ENCODE assay signal across 7 cellular contexts in the genomic region with DNA sequence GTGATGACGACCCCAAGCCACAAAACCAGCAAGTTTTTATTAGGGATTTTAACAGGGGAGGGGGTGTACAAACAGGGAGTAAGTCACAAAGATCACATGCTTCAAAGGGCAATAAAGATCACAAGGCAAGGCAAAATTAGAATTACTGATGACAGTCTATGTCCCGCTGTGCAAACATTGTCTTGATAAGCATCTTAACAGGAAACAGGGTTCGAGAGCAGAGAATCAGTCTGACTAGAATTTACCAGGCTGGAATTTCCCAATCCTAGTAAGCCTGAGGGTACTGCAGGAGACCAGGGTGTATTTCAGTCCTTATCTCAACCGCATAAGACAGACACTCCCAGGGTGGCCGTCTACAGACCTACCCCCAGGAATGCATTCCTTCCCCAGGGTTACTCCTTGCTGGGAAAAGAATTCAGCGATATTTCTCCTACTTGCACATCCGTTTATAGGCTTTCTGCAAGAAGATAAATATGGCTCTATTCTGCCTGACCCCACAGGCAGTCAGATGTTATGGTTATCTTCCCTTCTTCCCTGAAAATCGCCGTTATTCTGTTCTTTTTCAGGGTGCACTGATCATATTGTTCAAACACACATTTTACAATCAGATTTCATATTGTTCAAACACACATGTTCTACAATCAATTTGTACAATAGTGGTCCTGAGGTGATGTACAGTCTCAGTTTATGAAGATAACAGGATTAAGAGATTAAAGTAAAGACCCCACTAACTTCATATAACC. TPM values are rescaled to one million over a fixed set of nuclear protein-coding genes. Genes with fewer than 3 reads are reported as not detected.
A peak's percentile ranks its signal among the peaks of the same experiment; 100 is the strongest.
DNase-seq lines count a peak whose midpoint lies in the region; TF ChIP-seq lines count a peak whose summit lies in the region.
"Not testable (repeated sequence)": the region's sequence is repeated elsewhere in the genome, so short reads cannot be mapped to it uniquely, and the experiment has no call there.

No MANE protein-coding gene starts in this region.

- peak; percentile 70 for DNase-seq in A673 (ENCODE audit: low spot score)
- DNase-seq in EL, result peak; percentile 20
- peak; percentile 18 for DNase-seq in M059J (ENCODE audit: low read depth)
- peak; percentile 72 for DNase-seq in T1000 (lab: John Stamatoyannopoulos, UW)
- DNase-seq in chondrocyte (ENCODE audit: low spot score), result not testable (repeated sequence)
- DNase-seq in iris pigment epithelial cell (ENCODE audit: low read depth), result peak; percentile 41
- peak; percentile 21 to 36 for DNase-seq in trophoblast cell

- H3K36me3 Mint-ChIP-seq in chondrocyte (ENCODE audit: low read depth), result peaks cover 18% of the 10 kb centered on the region

- not testable (repeated sequence) for H2BK12ac ChIP-seq in trophoblast cell (ENCODE audit: low read length)

- not testable (repeated sequence) for H3K23ac ChIP-seq in trophoblast cell (ENCODE audit: low read length)

- H2BK5ac ChIP-seq in trophoblast cell (ENCODE audit: low read depth, low read length, poor library complexity), result not testable (repeated sequence)

- H3K9me3 Mint-ChIP-seq in chondrocyte (ENCODE audit: low read depth), result not testable (repeated sequence)

- not testable (repeated sequence) for TF ChIP-seq CTCF in A673 (conservative IDR thresholded peaks at IDR 0.05; ENCODE audit: low read depth, low read length); chondrocyte (IDR thresholded peaks at IDR 0.05)

- H3K27me3 Mint-ChIP-seq in chondrocyte (ENCODE audit: low read depth), result not testable (repeated sequence)

- not testable (repeated sequence) for H3K4me2 ChIP-seq in trophoblast cell (ENCODE audit: low read length)

- H3K27ac ChIP-seq in A673 (ENCODE audit: low read depth, low read length, poor library complexity, severe bottlenecking), result not testable (repeated sequence)
- H3K27ac ChIP-seq in trophoblast cell (ENCODE audit: low read depth, low read length), result peak overlapping the region; percentile 99

- H3K27me3 ChIP-seq in A673 (replicated peaks; ENCODE audit: insufficient read depth, low read depth, low read length, poor library complexity); trophoblast cell (ENCODE audit: insufficient read depth, low read length): not testable (repeated sequence)

- H4K8ac ChIP-seq in trophoblast cell (ENCODE audit: low read depth, low read length), result not testable (repeated sequence)

- not testable (repeated sequence) for BruUV-seq in A673 (replicated peaks; lab: Mats Ljungman, UMichigan)

- H3K4me1 Mint-ChIP-seq in chondrocyte (ENCODE audit: low read depth), result peaks cover 27% of the 10 kb centered on the region

- H3K79me2 ChIP-seq in trophoblast cell (ENCODE audit: control insufficient read depth, insufficient read depth, low read length, poor library complexity), result not testable (repeated sequence)

- not testable (repeated sequence) for H3K4me3 ChIP-seq in A673 (ENCODE audit: low read depth, low read length, poor library complexity, severe bottlenecking); trophoblast cell (ENCODE audit: low read depth, low read length)

- H4K91ac ChIP-seq in trophoblast cell (ENCODE audit: low read depth, low read length), result not testable (repeated sequence)

- H3K4me3 Mint-ChIP-seq in chondrocyte (ENCODE audit: unreplicated experiment), result not testable (repeated sequence)

- not testable (repeated sequence) for H4K12ac ChIP-seq in trophoblast cell (ENCODE audit: low read depth, low read length)

- not testable (repeated sequence) for H3K18ac ChIP-seq in trophoblast cell (ENCODE audit: low read length)

- CTCF ChIA-PET in A673 (lab: Charles Lee), result not testable (repeated sequence)

- peaks cover 23% of the 10 kb centered on the region for H3K79me1 ChIP-seq in trophoblast cell (ENCODE audit: low read length)

- not testable (repeated sequence) for H3K14ac ChIP-seq in trophoblast cell (ENCODE audit: low read length)

- H3K27ac Mint-ChIP-seq in chondrocyte (ENCODE audit: unreplicated experiment), result peak overlapping the region; percentile 18

- not testable (repeated sequence) for H3K4me1 ChIP-seq in A673 (ENCODE audit: insufficient read depth, low read length, poor library complexity, severe bottlenecking)
- H3K4me1 ChIP-seq in trophoblast cell (ENCODE audit: control insufficient read depth in 1 of 2, insufficient read depth in 2 of 2, low read length in 2 of 2), result peaks cover 4 to 16% of the 10 kb centered on the region in 2 experiments

- H2AFZ ChIP-seq in trophoblast cell (ENCODE audit: insufficient read depth, low read length, poor library complexity), result not testable (repeated sequence)

- intact Hi-C loops in A673 (cut with micrococcal nuclease; ENCODE audit: unreplicated experiment), result not testable (repeated sequence)

- POLR2A ChIA-PET in A673 (lab: Charles Lee; ENCODE audit: low non-redundant PET), result not testable (repeated sequence)

- not testable (repeated sequence) for H3K36me3 ChIP-seq in A673 (ENCODE audit: insufficient read depth, low read length, poor library complexity, severe bottlenecking)
- H3K36me3 ChIP-seq in trophoblast cell (ENCODE audit: control insufficient read depth in 1 of 2, insufficient read depth in 2 of 2, low read length in 2 of 2), result peaks cover 12 to 14% of the 10 kb centered on the region in 2 experiments

- not testable (repeated sequence) for H3K9me3 ChIP-seq in A673 (ENCODE audit: low read depth, low read length, poor library complexity, severe bottlenecking); trophoblast cell (ENCODE audit: insufficient read depth, low read depth, low read length)

- WGBS in trophoblast cell (ENCODE audit: extremely low coverage, insufficient coverage, insufficient read length), result no CpG with 5 or more reads among the region's 9 CpGs

- not testable (repeated sequence) for H3K4ac ChIP-seq in trophoblast cell (ENCODE audit: low read depth, low read length)

- H3K9ac ChIP-seq in trophoblast cell (ENCODE audit: low read length), result not testable (repeated sequence)

- H2AK5ac ChIP-seq in trophoblast cell (ENCODE audit: low read length), result not testable (repeated sequence)

- H2BK120ac ChIP-seq in trophoblast cell (ENCODE audit: insufficient read depth, low read length, poor library complexity), result not testable (repeated sequence)

RNA-seq across cellular contexts. Expression of gene MANBA, which starts 41.8 kb away (rescaled TPM):
- total RNA-seq in A673 (2021) (4.0 and 5.5 TPM in 2 replicates), chondrocyte (34.9 to 38.5 TPM (median 36.9 TPM) in 3 replicates)
- total RNA-seq in M059J (2014; rRNA removed; shearing (Covaris generic)), result 10.9 and 16.7 TPM in 2 replicates
- polyA plus RNA-seq in trophoblast cell (2013), result 113 and 115 TPM in 2 replicates
